1 cellular context compared by ENCODE assay signal in genomic region chr16:2776500-2777139, GRCh38.
TF ChIP-seq lines count a peak whose summit lies in the region.

No MANE protein-coding gene starts in this region.

TF ChIP-seq in GM12878, 131 proteins besides CTCF, POLR2A, EP300 and RAD21 (continues in another document):
- TF ChIP-seq, protein P1, sequence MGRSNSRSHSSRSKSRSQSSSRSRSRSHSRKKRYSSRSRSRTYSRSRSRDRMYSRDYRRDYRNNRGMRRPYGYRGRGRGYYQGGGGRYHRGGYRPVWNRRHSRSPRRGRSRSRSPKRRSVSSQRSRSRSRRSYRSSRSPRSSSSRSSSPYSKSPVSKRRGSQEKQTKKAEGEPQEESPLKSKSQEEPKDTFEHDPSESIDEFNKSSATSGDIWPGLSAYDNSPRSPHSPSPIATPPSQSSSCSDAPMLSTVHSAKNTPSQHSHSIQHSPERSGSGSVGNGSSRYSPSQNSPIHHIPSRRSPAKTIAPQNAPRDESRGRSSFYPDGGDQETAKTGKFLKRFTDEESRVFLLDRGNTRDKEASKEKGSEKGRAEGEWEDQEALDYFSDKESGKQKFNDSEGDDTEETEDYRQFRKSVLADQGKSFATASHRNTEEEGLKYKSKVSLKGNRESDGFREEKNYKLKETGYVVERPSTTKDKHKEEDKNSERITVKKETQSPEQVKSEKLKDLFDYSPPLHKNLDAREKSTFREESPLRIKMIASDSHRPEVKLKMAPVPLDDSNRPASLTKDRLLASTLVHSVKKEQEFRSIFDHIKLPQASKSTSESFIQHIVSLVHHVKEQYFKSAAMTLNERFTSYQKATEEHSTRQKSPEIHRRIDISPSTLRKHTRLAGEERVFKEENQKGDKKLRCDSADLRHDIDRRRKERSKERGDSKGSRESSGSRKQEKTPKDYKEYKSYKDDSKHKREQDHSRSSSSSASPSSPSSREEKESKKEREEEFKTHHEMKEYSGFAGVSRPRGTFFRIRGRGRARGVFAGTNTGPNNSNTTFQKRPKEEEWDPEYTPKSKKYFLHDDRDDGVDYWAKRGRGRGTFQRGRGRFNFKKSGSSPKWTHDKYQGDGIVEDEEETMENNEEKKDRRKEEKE (IDR thresholded peaks at IDR 0.05), result no peak
- TF ChIP-seq TAF1 (IDR thresholded peaks at IDR 0.05; ENCODE audit: borderline replicate concordance, low read depth, low read length) (0 out of 2 replicates have a peak, but pooled peaks have one; percentile 28), NRF1 (conservative IDR thresholded peaks at IDR 0.05; ENCODE audit: low read depth, low read length) (no peak), SREBF1 (IDR thresholded peaks at IDR 0.05; ENCODE audit: low read length) (no peak), ZNF207 (IDR thresholded peaks at IDR 0.05; ENCODE audit: borderline replicate concordance) (no peak), PKNOX1 (IDR thresholded peaks at IDR 0.05) (no peak), TARDBP (IDR thresholded peaks at IDR 0.05; ENCODE audit: borderline replicate concordance) (no peak), USF1 (IDR thresholded peaks at IDR 0.05; ENCODE audit: borderline replicate concordance, extremely low read length, insufficient read depth, low read depth, low read length) (no peak), PRDM15 (CRISPR knock-in tag; IDR thresholded peaks at IDR 0.05) (no peak), BRCA1 (IDR thresholded peaks at IDR 0.05; ENCODE audit: low read depth, low read length) (no peak), FOXM1 (IDR thresholded peaks at IDR 0.05; ENCODE audit: low read depth, low read length) (no peak), SIN3A (IDR thresholded peaks at IDR 0.05; ENCODE audit: low read depth, low read length) (no peak), ATF2 (IDR thresholded peaks at IDR 0.05; ENCODE audit: low read length) (no peak), ZZZ3 (IDR thresholded peaks at IDR 0.05; ENCODE audit: control insufficient read depth, insufficient read length, low read depth) (no peak), TCF12 (IDR thresholded peaks at IDR 0.05; ENCODE audit: low read depth, low read length) (no peak), JUND (IDR thresholded peaks at IDR 0.05; ENCODE audit: low read depth, low read length) (no peak), MXI1 (IDR thresholded peaks at IDR 0.05; ENCODE audit: low read depth, low read length) (no peak), CBFB (IDR thresholded peaks at IDR 0.05; ENCODE audit: low read depth) (no peak), DPF2 (IDR thresholded peaks at IDR 0.05) (peak; percentile 17; the same call in 1 of the 2 replicates), KLF5 (IDR thresholded peaks at IDR 0.05; ENCODE audit: partially characterized antibody) (no peak), PML (IDR thresholded peaks at IDR 0.05; ENCODE audit: low read length) (no peak), NR2C2 (IDR thresholded peaks at IDR 0.05; ENCODE audit: borderline replicate concordance, control insufficient read depth, insufficient read length, low read depth) (no peak), ZNF622 (IDR thresholded peaks at IDR 0.05) (no peak), ZNF592 (IDR thresholded peaks at IDR 0.05) (no peak), RCOR1 (conservative IDR thresholded peaks at IDR 0.05; ENCODE audit: low read depth, low read length) (no peak), PBX3 (IDR thresholded peaks at IDR 0.05; ENCODE audit: insufficient replicate concordance, low read depth, low read length) (no peak), NFXL1 (IDR thresholded peaks at IDR 0.05; ENCODE audit: borderline replicate concordance) (no peak), CHD2 (IDR thresholded peaks at IDR 0.05; ENCODE audit: borderline replicate concordance, low read depth, low read length) (no peak; the same call in 1 of the 2 replicates), EGR1 (IDR thresholded peaks at IDR 0.05; ENCODE audit: borderline replicate concordance in 1 of 2, low read depth in 2 of 2, low read length in 2 of 2) (peak in 1 of 2 experiments; percentile 47; a peak in 1 of 3 replicates), CREB1 (IDR thresholded peaks at IDR 0.05; ENCODE audit: low read depth) (no peak), CBX5 (IDR thresholded peaks at IDR 0.05; ENCODE audit: low read depth) (no peak), SMARCA5 (IDR thresholded peaks at IDR 0.05) (no peak), ZSCAN29 (IDR thresholded peaks at IDR 0.05) (no peak), SMC3 (IDR thresholded peaks at IDR 0.05; ENCODE audit: borderline replicate concordance, low read length) (no peak), NKRF (conservative IDR thresholded peaks at IDR 0.05) (peak; percentile 79)
- TF ChIP-seq, protein P2, sequence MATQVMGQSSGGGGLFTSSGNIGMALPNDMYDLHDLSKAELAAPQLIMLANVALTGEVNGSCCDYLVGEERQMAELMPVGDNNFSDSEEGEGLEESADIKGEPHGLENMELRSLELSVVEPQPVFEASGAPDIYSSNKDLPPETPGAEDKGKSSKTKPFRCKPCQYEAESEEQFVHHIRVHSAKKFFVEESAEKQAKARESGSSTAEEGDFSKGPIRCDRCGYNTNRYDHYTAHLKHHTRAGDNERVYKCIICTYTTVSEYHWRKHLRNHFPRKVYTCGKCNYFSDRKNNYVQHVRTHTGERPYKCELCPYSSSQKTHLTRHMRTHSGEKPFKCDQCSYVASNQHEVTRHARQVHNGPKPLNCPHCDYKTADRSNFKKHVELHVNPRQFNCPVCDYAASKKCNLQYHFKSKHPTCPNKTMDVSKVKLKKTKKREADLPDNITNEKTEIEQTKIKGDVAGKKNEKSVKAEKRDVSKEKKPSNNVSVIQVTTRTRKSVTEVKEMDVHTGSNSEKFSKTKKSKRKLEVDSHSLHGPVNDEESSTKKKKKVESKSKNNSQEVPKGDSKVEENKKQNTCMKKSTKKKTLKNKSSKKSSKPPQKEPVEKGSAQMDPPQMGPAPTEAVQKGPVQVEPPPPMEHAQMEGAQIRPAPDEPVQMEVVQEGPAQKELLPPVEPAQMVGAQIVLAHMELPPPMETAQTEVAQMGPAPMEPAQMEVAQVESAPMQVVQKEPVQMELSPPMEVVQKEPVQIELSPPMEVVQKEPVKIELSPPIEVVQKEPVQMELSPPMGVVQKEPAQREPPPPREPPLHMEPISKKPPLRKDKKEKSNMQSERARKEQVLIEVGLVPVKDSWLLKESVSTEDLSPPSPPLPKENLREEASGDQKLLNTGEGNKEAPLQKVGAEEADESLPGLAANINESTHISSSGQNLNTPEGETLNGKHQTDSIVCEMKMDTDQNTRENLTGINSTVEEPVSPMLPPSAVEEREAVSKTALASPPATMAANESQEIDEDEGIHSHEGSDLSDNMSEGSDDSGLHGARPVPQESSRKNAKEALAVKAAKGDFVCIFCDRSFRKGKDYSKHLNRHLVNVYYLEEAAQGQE (IDR thresholded peaks at IDR 0.05; ENCODE audit: low read depth, low read length), result no peak
